Comparison of ENCODE assay signal across 1 cellular context in the genomic region with DNA sequence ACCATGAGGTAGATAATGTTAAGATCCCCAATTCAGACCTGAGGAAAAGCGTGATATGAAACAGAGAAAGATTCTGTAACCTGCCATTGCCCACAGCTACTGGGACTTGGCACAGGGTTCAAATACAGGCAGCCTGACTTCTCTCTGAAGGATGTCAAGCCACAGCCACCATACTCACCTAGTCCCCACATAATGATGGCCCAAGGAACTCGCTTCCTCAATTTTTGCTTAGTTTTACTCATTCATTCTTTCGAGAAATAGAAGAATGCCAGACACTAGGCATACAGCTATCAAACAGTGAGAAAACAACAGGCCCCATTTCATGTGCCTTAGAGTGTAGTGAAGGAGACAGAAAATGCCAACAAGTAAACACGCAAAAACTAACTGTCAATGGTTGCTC.
TF ChIP-seq lines count a peak whose summit lies in the region.

No MANE protein-coding gene starts in this region.

TF ChIP-seq in GM12878, 131 proteins besides CTCF, POLR2A, EP300 and RAD21:
- TF ChIP-seq SPI1 (IDR thresholded peaks at IDR 0.05; ENCODE audit: borderline replicate concordance, insufficient read depth, low read depth, low read length) (peak; percentile 62; the same call in 1 of the 2 replicates), PAX5 (IDR thresholded peaks at IDR 0.05; ENCODE audit: borderline replicate concordance, low read depth, low read length) (no peak), SREBF1 (IDR thresholded peaks at IDR 0.05; ENCODE audit: low read length) (no peak)
